In the genomic region with DNA sequence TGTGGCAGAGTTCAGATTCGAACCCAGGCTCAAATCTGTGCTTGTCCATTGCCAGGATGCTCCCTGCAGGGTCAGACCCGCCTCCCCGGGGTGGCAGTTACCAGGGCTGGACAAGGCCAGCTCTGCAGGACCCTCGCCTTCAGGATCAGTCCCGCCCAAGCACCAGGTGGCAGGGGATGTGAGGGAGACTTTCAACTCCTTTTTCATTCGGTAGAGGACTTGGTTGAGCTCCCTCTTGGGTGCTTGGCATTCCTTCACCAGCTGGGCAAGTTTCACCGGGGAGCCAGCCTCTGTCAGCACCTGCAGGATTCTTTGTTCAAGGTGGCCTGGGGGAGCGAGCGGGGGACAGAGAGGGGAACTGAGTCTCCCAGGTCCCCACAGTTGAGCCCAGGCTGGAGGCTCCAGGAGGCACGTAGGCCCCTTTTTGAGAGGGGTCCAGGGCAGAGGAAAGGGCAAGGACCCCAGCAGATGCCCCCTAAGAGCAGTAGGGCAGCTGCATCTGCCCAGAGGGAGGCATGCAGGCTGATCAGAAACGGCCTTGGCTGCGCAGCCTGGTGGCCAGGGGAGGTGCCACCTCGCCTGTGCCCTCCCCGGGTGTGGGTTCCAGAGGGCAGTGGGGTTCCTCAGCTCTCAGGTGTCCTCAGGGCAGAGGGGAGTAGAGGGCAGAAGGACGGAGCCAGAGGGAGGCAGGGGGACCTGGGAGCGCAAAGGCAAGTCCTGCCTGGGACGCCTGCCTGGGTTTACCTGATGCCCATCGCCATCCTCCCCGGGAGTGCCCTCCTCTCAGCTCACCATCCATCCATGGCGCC, we compare ENCODE assay signal across 24 cellular contexts. TPM values are rescaled to one million over a fixed set of nuclear protein-coding genes. Genes with fewer than 3 reads are reported as not detected.
DNase-seq lines count a peak whose midpoint lies in the region; ATAC-seq and TF ChIP-seq lines count a peak whose summit lies in the region.
"Had no signal": no experiment of that assay in that cellular context is flagged by ENCODE, and none has a peak within 500 bp of the region (broad histone marks: within the 10 kb centered on the region; RNA-seq: fewer than 3 reads in every experiment).

No MANE protein-coding gene starts in this region.

- peak overlapping the region in 3 of 8 donors; percentile 50 to 94 (median 87) for H3K4me3 Mint-ChIP-seq in CD4-positive, alpha-beta memory T cell
- H3K4me3 Mint-ChIP-seq in IgD-negative memory B cell: no peak overlapping the region
- peak overlapping the region; percentile 91 to 93 for H3K4me3 Mint-ChIP-seq in effector memory CD8-positive, alpha-beta T cell
- H3K4me3 Mint-ChIP-seq in GM23338: no peak overlapping the region
- no peak overlapping the region for H3K4me3 Mint-ChIP-seq in CD14-positive monocyte

- H3K27ac Mint-ChIP-seq in CD4-positive, alpha-beta memory T cell: peak overlapping the region in 5 of 7 donors; percentile 36 to 99 (median 94)
- H3K27ac Mint-ChIP-seq in IgD-negative memory B cell: peak overlapping the region in 2 of 3 donors; percentile 74 to 94
- H3K27ac Mint-ChIP-seq in effector memory CD8-positive, alpha-beta T cell: peak overlapping the region; percentile 93 to 96
- H3K27ac Mint-ChIP-seq in GM23338: no peak overlapping the region
- peak overlapping the region in 3 of 7 donors; percentile 23 to 68 (median 38) for H3K27ac Mint-ChIP-seq in CD14-positive monocyte

- H3K27ac ChIP-seq in CD4-positive, alpha-beta memory T cell (ENCODE audit: low read depth, low read length): peak overlapping the region; percentile 83
- no peak overlapping the region for H3K27ac ChIP-seq in GM23338 (ENCODE audit: low read depth)
- H3K27ac ChIP-seq: dorsolateral prefrontal cortex, epithelial cell of prostate, heart right ventricle, pancreas, tibial nerve had no signal

- no peak overlapping the region for H3K4me2 ChIP-seq in GM23338

- peaks cover 44% of the 10 kb centered on the region for H3K36me3 ChIP-seq in CD4-positive, alpha-beta memory T cell (ENCODE audit: insufficient read depth, low read length)
- no peaks in the 10 kb centered on the region for H3K36me3 ChIP-seq in GM23338 (ENCODE audit: insufficient read depth)
- H3K36me3 ChIP-seq: pancreas, tibial nerve had no signal

- peaks cover 68% of the 10 kb centered on the region for H3K4me1 ChIP-seq in CD4-positive, alpha-beta memory T cell (ENCODE audit: insufficient read depth, low read length)
- no peaks in the 10 kb centered on the region for H3K4me1 ChIP-seq in GM23338 (ENCODE audit: insufficient read depth)
- H3K4me1 ChIP-seq: pancreas had no signal

- H3K36me3 Mint-ChIP-seq in CD4-positive, alpha-beta memory T cell: peaks cover 30 to 47% of the 10 kb centered on the region in 2 donors
- H3K36me3 Mint-ChIP-seq in IgD-negative memory B cell (no peaks in the 10 kb centered on the region), GM23338 (ENCODE audit: low read depth) (no peaks in the 10 kb centered on the region), CD14-positive monocyte (peaks cover 7 to 42% of the 10 kb centered on the region in 2 donors)
- H3K36me3 Mint-ChIP-seq in effector memory CD8-positive, alpha-beta T cell (ENCODE audit: insufficient read depth): peaks cover 60% of the 10 kb centered on the region

- TF ChIP-seq CTCF in GM23338 (conservative IDR thresholded peaks at IDR 0.05; ENCODE audit: low read depth in 2 of 2): no peak
- TF ChIP-seq CTCF in CD14-positive monocyte (IDR thresholded peaks at IDR 0.05): no peak

- CTCF ChIA-PET in CD4-positive, alpha-beta memory T cell (lab: Charles Lee; ENCODE audit: partially characterized antibody): interaction anchor here (1.2 to 11.5 kb wide), 3 partner anchors 10 to 38 kb away, joined by 3 to 111 read pairs (median 3); no protein-coding TSS in a partner anchor

- H3K79me2 ChIP-seq in GM23338 (replicated peaks; ENCODE audit: insufficient read depth): no peaks in the 10 kb centered on the region

- H3K27me3 Mint-ChIP-seq in CD4-positive, alpha-beta memory T cell: no peaks in the 10 kb centered on the region
- H3K27me3 Mint-ChIP-seq in IgD-negative memory B cell: no peaks in the 10 kb centered on the region
- no peaks in the 10 kb centered on the region for H3K27me3 Mint-ChIP-seq in effector memory CD8-positive, alpha-beta T cell
- peaks cover 6% of the 10 kb centered on the region for H3K27me3 Mint-ChIP-seq in GM23338 (ENCODE audit: insufficient read depth, low read depth, poor library complexity)
- H3K27me3 Mint-ChIP-seq in CD14-positive monocyte (ENCODE audit: low read depth in 3 of 3): peaks cover 2 to 18% (median 16%) of the 10 kb centered on the region in 3 donors

- POLR2A ChIA-PET in CD4-positive, alpha-beta memory T cell (lab: Charles Lee; ENCODE audit: partially characterized antibody): interaction anchor here (10.1 kb wide), 1 partner anchor 15 kb away, joined by 255 read pairs; no protein-coding TSS in a partner anchor

- no peak for DNase-seq in CD4-positive, alpha-beta memory T cell
- no peak for DNase-seq in effector memory CD8-positive, alpha-beta T cell
- DNase-seq in posterior vena cava (ENCODE audit: low spot score): peak; percentile 65
- DNase-seq in NCI-H146 (lab: John Stamatoyannopoulos, UW): no peak
- DNase-seq in GM23338 (ENCODE audit: low spot score): no peak
- DNase-seq in CD14-positive monocyte (ENCODE audit: low spot score): no peak
- DNase-seq: AML-193; EL; heart right ventricle; NCI-H524; stimulated activated CD4-positive, alpha-beta T cell treated with anti-CD3 and anti-CD28 coated beads, Interleukin-1b, Interleukin-23, amount 100 ng/mL, for 48 hours; stimulated activated naive CD4-positive, alpha-beta T cell treated with Interleukin-2 at 50 U/mL for 16 hours; T1000 had no signal

- H3K9me2 ChIP-seq in GM23338 (ENCODE audit: insufficient read depth): 0 out of 2 replicates have a peak, but pooled peaks cover 2% of the 10 kb centered on the region

- intact Hi-C loops in CD4-positive, alpha-beta memory T cell (cut with micrococcal nuclease): loop anchor here (5.0 kb wide), 1 partner anchor 224 kb away; the partner anchor contains the start of gene RBM38
- intact Hi-C loops in posterior vena cava (cut with DNase I) (no loop called here), CD14-positive monocyte (cut with micrococcal nuclease) (no loop called here)

- no peaks in the 10 kb centered on the region for H4K20me1 ChIP-seq in GM23338 (replicated peaks; ENCODE audit: insufficient read depth)

- no peak overlapping the region for H2AFZ ChIP-seq in GM23338

- peaks cover 29 to 61% (median 47%) of the 10 kb centered on the region in 4 donors for H3K4me1 Mint-ChIP-seq in CD4-positive, alpha-beta memory T cell
- H3K4me1 Mint-ChIP-seq in IgD-negative memory B cell: peaks cover 27 to 36% (median 32%) of the 10 kb centered on the region in 3 donors
- peaks cover 46 to 53% of the 10 kb centered on the region in 2 donors for H3K4me1 Mint-ChIP-seq in effector memory CD8-positive, alpha-beta T cell (ENCODE audit: low read depth in 2 of 2)
- H3K4me1 Mint-ChIP-seq in GM23338: no peaks in the 10 kb centered on the region; the same call in 2 of the 3 replicates
- H3K4me1 Mint-ChIP-seq in CD14-positive monocyte: peaks cover 46% of the 10 kb centered on the region

- H3K27me3 ChIP-seq in CD4-positive, alpha-beta memory T cell (ENCODE audit: insufficient read depth, low read length): no peaks in the 10 kb centered on the region
- H3K27me3 ChIP-seq in GM23338 (ENCODE audit: insufficient read depth): no peaks in the 10 kb centered on the region
- H3K27me3 ChIP-seq: pancreas, tibial nerve had no signal

- ATAC-seq in effector memory CD8-positive, alpha-beta T cell (replicated peaks): no peak
- ATAC-seq in GM23338: no peak
- ATAC-seq: activated CD4-positive, CD25-positive, alpha-beta regulatory T cell treated with anti-CD3 and anti-CD28 coated beads, Interleukin-2, amount 50 U/mL, for 24 hours; HCT116; heart right ventricle; pancreas had no signal

- no peaks in the 10 kb centered on the region for H3K9me3 ChIP-seq in CD4-positive, alpha-beta memory T cell (ENCODE audit: control insufficient read depth in 1 of 2, low read length in 2 of 2)
- H3K9me3 ChIP-seq: heart right ventricle, pancreas, tibial nerve had no signal

- peaks cover 0 to 3% (median 0%) of the 10 kb centered on the region in 8 donors for H3K9me3 Mint-ChIP-seq in CD4-positive, alpha-beta memory T cell
- H3K9me3 Mint-ChIP-seq in IgD-negative memory B cell (no peaks in the 10 kb centered on the region), GM23338 (no peaks in the 10 kb centered on the region; the same call in 2 of the 3 replicates), CD14-positive monocyte (no peaks in the 10 kb centered on the region)
- H3K9me3 Mint-ChIP-seq in effector memory CD8-positive, alpha-beta T cell: no peaks in the 10 kb centered on the region

- no peak overlapping the region for H3K4me3 ChIP-seq in CD4-positive, alpha-beta memory T cell (ENCODE audit: low read length in 2 of 2)
- H3K4me3 ChIP-seq in GM23338: no peak overlapping the region
- H3K4me3 ChIP-seq: dorsolateral prefrontal cortex, heart right ventricle, pancreas, tibial nerve had no signal

- H3F3A ChIP-seq in GM23338 (replicated peaks; ENCODE audit: low read depth): no peaks in the 10 kb centered on the region

TF ChIP-seq in GM23338, 12 proteins besides CTCF, POLR2A, EP300 and RAD21 (continues in another document):
- TF ChIP-seq JUNB (IDR thresholded peaks at IDR 0.05; ENCODE audit: unreplicated experiment) (no peak), POLR2AphosphoS5 (IDR thresholded peaks at IDR 0.05; ENCODE audit: low read depth) (no peak), EZH2phosphoT487 (IDR thresholded peaks at IDR 0.05; ENCODE audit: unreplicated experiment) (no peak), ZNF114 (CRISPR knock-in tag; IDR thresholded peaks at IDR 0.05) (no peak)

RNA-seq across cellular contexts. Expression of gene ZBP1, which starts 3.9 kb away (rescaled TPM):
- 10 to 100 TPM; 21.7 to 25.2 TPM for total RNA-seq in CD4-positive, alpha-beta memory T cell
- polyA plus RNA-seq in CD4-positive, alpha-beta memory T cell: 10 to 100 TPM; 11.7 to 18.0 TPM
- polyA plus RNA-seq in IgD-negative memory B cell: 29.6 TPM
- total RNA-seq in posterior vena cava: under 1 TPM; 0.24 to 0.37 TPM
- not detected in 2 replicates for total RNA-seq in GM23338 (2014; rRNA removed; shearing (Covaris generic))
- not detected in 2 replicates for polyA plus RNA-seq in GM23338 (2016; fragmentation: Nextera tagmentation; extraction: Ambion mirVana)
- 1 to 10 TPM; 2.8 to 3.0 TPM for polyA plus RNA-seq in CD14-positive monocyte
- total RNA-seq: bronchial epithelial cell, fibroblast of villous mesenchyme, LHCN-M2, lung microvascular endothelial cell had no signal

RNA-seq across cellular contexts. Expression of gene PCK1, which starts 55.4 kb away (rescaled TPM):
- total RNA-seq in CD4-positive, alpha-beta memory T cell: not detected
- polyA plus RNA-seq in CD4-positive, alpha-beta memory T cell: not detected
- polyA plus RNA-seq in IgD-negative memory B cell (not detected), GM23338 (2016; fragmentation: Nextera tagmentation; extraction: Ambion mirVana) (not detected in 2 replicates), CD14-positive monocyte (not detected)
- total RNA-seq in posterior vena cava: under 1 TPM; 0.57 to 0.93 TPM
- not detected in 2 replicates for total RNA-seq in GM23338 (2014; rRNA removed; shearing (Covaris generic))
- total RNA-seq: bronchial epithelial cell, fibroblast of villous mesenchyme, LHCN-M2, lung microvascular endothelial cell had no signal

Comparison
In these comparisons a context has a peak if more than half of its experiments do, and no peak if none do; other contexts are left out.
1. H3K4me3 Mint-ChIP-seq: peak in effector memory CD8-positive, alpha-beta T cell (2 of 2); none in IgD-negative memory B cell (0 of 4), GM23338 (single experiment) and CD14-positive monocyte (0 of 2).